20 cellular contexts compared by ENCODE assay signal in the genomic region with DNA sequence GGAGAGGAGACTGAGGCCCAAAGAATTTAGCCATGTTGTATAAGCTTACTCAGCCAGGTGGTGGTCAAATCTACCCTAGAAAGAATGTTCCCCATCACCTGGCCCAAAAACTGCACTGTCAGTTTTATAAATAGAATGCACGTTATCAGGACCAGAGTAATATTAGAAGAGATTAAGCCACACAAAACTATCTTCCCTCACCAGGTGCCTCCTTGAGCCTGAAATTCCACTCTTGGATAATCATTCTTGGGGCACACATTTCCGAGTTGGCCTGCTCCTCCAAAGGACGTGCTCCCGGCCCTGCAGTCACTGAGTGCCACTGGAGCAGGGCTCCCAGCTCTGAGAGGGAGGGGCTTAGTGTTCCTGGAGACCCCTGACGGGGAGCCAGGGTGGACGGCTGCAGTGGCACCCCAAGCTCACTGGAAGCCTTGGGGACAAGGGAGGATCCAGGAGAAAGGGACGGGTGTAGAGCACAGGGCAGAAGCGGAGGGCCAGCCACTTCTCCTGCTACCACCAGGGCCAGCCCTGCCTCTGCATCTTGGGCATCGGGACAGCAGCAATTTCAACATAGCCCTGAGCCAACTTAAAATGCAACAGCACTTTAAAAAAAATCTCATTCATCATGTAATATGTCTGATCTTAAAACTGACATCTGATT.
"Had no signal": no experiment of that assay in that cellular context is flagged by ENCODE, and none has a peak within 500 bp of the region (broad histone marks: within the 10 kb centered on the region; RNA-seq: fewer than 3 reads in every experiment).

No MANE protein-coding gene starts in this region.

- H3K27ac ChIP-seq: colonic mucosa, hepatocyte, left lung, SK-N-MC, upper lobe of left lung had no signal

- H3K36me3 Mint-ChIP-seq: natural killer cell treated with Interleukin-12 subunit alpha and Interleukin-12 subunit beta and Interleukin-15 and Interleukin-18, amount 100 ng/mL, for 72 hours had no signal

- H3K4me1 Mint-ChIP-seq: activated T-helper 17 cell treated with anti-CD3 and anti-CD28 coated beads, Interleukin-2, amount 50 U/mL, for 72 hours had no signal

- H3K27ac Mint-ChIP-seq: activated T-helper 17 cell treated with anti-CD3 and anti-CD28 coated beads, Interleukin-2, amount 50 U/mL, for 72 hours; natural killer cell treated with Interleukin-12 subunit alpha and Interleukin-12 subunit beta and Interleukin-15 and Interleukin-18, amount 100 ng/mL, for 72 hours had no signal

- H3K27me3 ChIP-seq: cardiac muscle cell, colonic mucosa, hepatocyte, left lung, upper lobe of left lung had no signal

- H3K4me3 ChIP-seq: cardiac muscle cell, colonic mucosa, hepatocyte, left lung, SK-N-MC, upper lobe of left lung had no signal

- ATAC-seq: activated CD4-positive, CD25-positive, alpha-beta regulatory T cell treated with anti-CD3 and anti-CD28 coated beads, Interleukin-2, amount 50 U/mL, for 24 hours; activated T-helper 17 cell treated with anti-CD3 and anti-CD28 coated beads, Interleukin-2, amount 50 U/mL, for 72 hours; esophagus mucosa; left lung had no signal

- H3K4me3 Mint-ChIP-seq: activated T-helper 17 cell treated with anti-CD3 and anti-CD28 coated beads, Interleukin-2, amount 50 U/mL, for 72 hours; natural killer cell treated with Interleukin-12 subunit alpha and Interleukin-12 subunit beta and Interleukin-15 and Interleukin-18, amount 100 ng/mL, for 72 hours had no signal

- H3K4me1 ChIP-seq: colonic mucosa, upper lobe of left lung had no signal

- H3K9me3 ChIP-seq: colonic mucosa, left lung, upper lobe of left lung had no signal

- H3K36me3 ChIP-seq: cardiac muscle cell, colonic mucosa, left lung, upper lobe of left lung had no signal

- DNase-seq: activated CD4-positive, alpha-beta T cell treated with anti-CD3 and anti-CD28 coated beads, Interleukin-2, amount 50 U/mL, for 4 hours; activated naive CD4-positive, alpha-beta T cell treated with Interleukin-2 at 50 U/mL for 16 hours; activated T-cell treated with anti-CD3 and anti-CD28 coated beads for 4 hours; colonic mucosa; islet precursor cell; left lung; mesenchymal stem cell; small intestine; stimulated activated CD4-positive, alpha-beta T cell treated with anti-CD3 and anti-CD28 coated beads, Interleukin-4, amount 100 ng/mL, for 4 hours; stimulated activated CD8-positive, alpha-beta memory T cell treated with anti-CD3 and anti-CD28 coated beads, Interleukin-4, amount 100 ng/mL, for 48 hours; stimulated activated naive CD4-positive, alpha-beta T cell treated with Interleukin-2 at 50 U/mL for 16 hours; T-helper 9 cell; upper lobe of left lung had no signal

- H3K9me3 Mint-ChIP-seq: activated T-helper 17 cell treated with anti-CD3 and anti-CD28 coated beads, Interleukin-2, amount 50 U/mL, for 72 hours; natural killer cell treated with Interleukin-12 subunit alpha and Interleukin-12 subunit beta and Interleukin-15 and Interleukin-18, amount 100 ng/mL, for 72 hours had no signal
